Comparison of ENCODE assay signal across 31 cellular contexts in the genomic region with DNA sequence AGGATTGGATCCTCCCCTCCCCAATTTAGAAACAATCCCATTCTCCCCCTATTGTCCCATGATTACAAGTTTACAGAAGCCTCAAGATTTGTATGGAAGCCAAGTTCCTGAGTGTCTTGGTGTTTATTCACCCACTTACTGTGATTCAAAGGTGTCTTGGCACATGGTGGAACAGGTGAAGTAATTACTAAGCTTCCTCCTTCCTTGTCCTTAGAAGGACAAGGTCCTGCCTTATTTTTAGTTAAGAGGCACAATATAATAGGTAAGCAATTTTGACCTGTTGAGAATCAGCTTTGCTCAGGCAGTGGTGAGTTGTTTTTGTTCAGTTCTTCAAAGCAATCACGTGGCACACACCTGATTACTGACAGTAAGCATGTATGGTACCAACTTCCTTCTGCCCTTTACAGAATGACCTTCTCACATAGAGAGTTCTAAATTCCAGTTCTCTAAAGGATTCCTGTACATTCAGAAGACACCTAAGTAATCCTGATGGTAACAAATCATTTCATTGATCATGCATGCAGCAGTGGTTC.
DNase-seq lines count a peak whose midpoint lies in the region; ATAC-seq, FAIRE-seq and TF ChIP-seq lines count a peak whose summit lies in the region.
"Had no signal": no experiment of that assay in that cellular context is flagged by ENCODE, and none has a peak within 500 bp of the region (broad histone marks: within the 10 kb centered on the region; RNA-seq: fewer than 3 reads in every experiment).

No MANE protein-coding gene starts in this region.

- H3K9ac ChIP-seq in kidney (ENCODE audit: low read length in 2 of 2) = no peak overlapping the region
- H3K9ac ChIP-seq: BLaER1 had no signal

- WGBS in body of pancreas, 2 donors = 55 to 56% methylated on average over 1 of the region's 1 CpG
- WGBS in thyroid gland, 2 donors = 24 to 33% methylated on average over 1 of the region's 1 CpG

- peaks cover 9% of the 10 kb centered on the region for H3K4me1 ChIP-seq in body of pancreas
- H3K4me1 ChIP-seq in kidney (ENCODE audit: control insufficient read depth in 1 of 2, insufficient read depth in 1 of 2, low read depth in 1 of 2, low read length in 2 of 2) = peaks cover 2 to 7% of the 10 kb centered on the region in 2 donors
- H3K4me1 ChIP-seq in thyroid gland = peaks cover 0 to 2% of the 10 kb centered on the region in 2 donors
- no peaks in the 10 kb centered on the region for H3K4me1 ChIP-seq in SJCRH30
- H3K4me1 ChIP-seq: adrenal gland, BLaER1, gastroesophageal sphincter had no signal

- no peak overlapping the region for H3K4me3 ChIP-seq in body of pancreas
- H3K4me3 ChIP-seq in kidney (ENCODE audit: low read length in 2 of 2) = no peak overlapping the region
- no peak overlapping the region for H3K4me3 ChIP-seq in thyroid gland (replicated peaks in 1 of 3)
- H3K4me3 ChIP-seq in SJCRH30 = no peak overlapping the region
- H3K4me3 ChIP-seq: adrenal gland, BLaER1, dorsolateral prefrontal cortex, gastroesophageal sphincter, hepatocyte, right lobe of liver had no signal

- H3K27ac ChIP-seq in body of pancreas (peak overlapping the region in 2 of 4 donors; percentile 5 to 23), kidney (ENCODE audit: low read depth in 2 of 2, low read length in 2 of 2) (peak overlapping the region; percentile 60 to 86), thyroid gland (peak overlapping the region in 1 of 3 donors; percentile 40), SJCRH30 (no peak overlapping the region)
- H3K27ac ChIP-seq: adrenal gland, BLaER1, dorsolateral prefrontal cortex, gastroesophageal sphincter, hepatocyte, neutrophil, right lobe of liver had no signal

- ATAC-seq in body of pancreas = peak; percentile 91
- no peak for ATAC-seq in GM18505 (IDR thresholded peaks at IDR 0.05; ENCODE audit: unreplicated experiment)
- ATAC-seq: gastroesophageal sphincter, left lobe of liver, right lobe of liver had no signal

- TF ChIP-seq POLR2A in body of pancreas (IDR thresholded peaks at IDR 0.05) = no peak
- TF ChIP-seq POLR2A in thyroid gland (IDR thresholded peaks at IDR 0.05) = no peak
- no peak for TF ChIP-seq POLR2A in GM18505 (IDR thresholded peaks at IDR 0.05; ENCODE audit: borderline replicate concordance, extremely low read depth, insufficient read depth, insufficient read length)

- H3K27me3 ChIP-seq in body of pancreas = no peaks in the 10 kb centered on the region
- H3K27me3 ChIP-seq in thyroid gland = no peaks in the 10 kb centered on the region
- no peaks in the 10 kb centered on the region for H3K27me3 ChIP-seq in SJCRH30
- H3K27me3 ChIP-seq: adrenal gland, BLaER1, dorsolateral prefrontal cortex, gastroesophageal sphincter, hepatocyte, neutrophil, right lobe of liver had no signal

- intact Hi-C loops in body of pancreas (cut with DNase I) = no loop called here
- intact Hi-C loops in kidney (cut with DNase I) = no loop called here
- intact Hi-C loops in thyroid gland (cut with DNase I) = no loop called here

- TF ChIP-seq CTCF in body of pancreas (IDR thresholded peaks at IDR 0.05) (no peak), kidney (IDR thresholded peaks at IDR 0.05; ENCODE audit: borderline replicate concordance, extremely low read depth, insufficient read depth) (no peak), thyroid gland (IDR thresholded peaks at IDR 0.05) (no peak)

- H3K9me3 ChIP-seq in body of pancreas = no peaks in the 10 kb centered on the region
- no peaks in the 10 kb centered on the region for H3K9me3 ChIP-seq in kidney (ENCODE audit: control insufficient read depth in 1 of 2, low read length in 2 of 2)
- no peaks in the 10 kb centered on the region for H3K9me3 ChIP-seq in thyroid gland
- no peaks in the 10 kb centered on the region for H3K9me3 ChIP-seq in SJCRH30 (replicated peaks)
- H3K9me3 ChIP-seq: adrenal gland, BLaER1, gastroesophageal sphincter, neutrophil, right lobe of liver had no signal

- DNase-seq in NCI-H2029 (lab: John Stamatoyannopoulos, UW) = peak; percentile 76
- peak in 2 of 4 donors; percentile 9 to 43 for DNase-seq in body of pancreas
- no peak for DNase-seq in kidney
- peak; percentile 5 to 38 for DNase-seq in thyroid gland
- no peak for DNase-seq in stimulated activated CD8-positive, alpha-beta memory T cell treated with anti-CD3 and anti-CD28 coated beads, Interleukin-4, amount 100 ng/mL, for 48 hours
- DNase-seq in SJCRH30 = no peak
- DNase-seq: activated CD4-positive, alpha-beta memory T cell treated with anti-CD3 and anti-CD28 coated beads, Interleukin-2, amount 10 ng/mL, durations not matched to agents 7 days and 5 days; activated CD4-positive, CD25-positive, alpha-beta regulatory T cell treated with anti-CD3 and anti-CD28 coated beads, Interleukin-2, amount 50 U/mL, for 72 hours; activated CD8-positive, alpha-beta memory T cell treated with anti-CD3 and anti-CD28 coated beads, Interleukin-2, amount 50 U/mL, for 4 hours; activated naive CD4-positive, alpha-beta T cell treated with anti-CD3 and anti-CD28 coated beads, Interleukin-2, amount 10 ng/mL, durations not matched to agents 7 days and 5 days; adrenal gland; cerebellar nuclear complex; dorsolateral prefrontal cortex; immature natural killer cell; IMR-90; mesendoderm; NCI-H1694; NCI-H2171 treated with DMSO at 0.1 percent for 48 hours; NCI-H510A; OCI-M1; right lobe of liver; stimulated activated CD4-positive, alpha-beta T cell treated with anti-CD3 and anti-CD28 coated beads, Interleukin-12 subunit alpha, Interleukin-12 subunit beta, amount 100 ng/mL, for 4 hours; stimulated activated CD4-positive, alpha-beta T cell treated with anti-CD3 and anti-CD28 coated beads, Interleukin-2, amount 100 ng/mL, for 48 hours; T-helper 2 cell; trophoblast cell had no signal

- H3K36me3 ChIP-seq in body of pancreas (replicated peaks in 1 of 2; ENCODE audit: insufficient read depth in 1 of 2, low read depth in 2 of 2) (no peaks in the 10 kb centered on the region), kidney (ENCODE audit: control insufficient read depth in 1 of 2, insufficient read depth in 2 of 2, low read length in 2 of 2) (no peaks in the 10 kb centered on the region), thyroid gland (no peaks in the 10 kb centered on the region), SJCRH30 (no peaks in the 10 kb centered on the region)
- H3K36me3 ChIP-seq: adrenal gland, BLaER1, gastroesophageal sphincter, neutrophil, right lobe of liver had no signal

- peak; percentile 23 for FAIRE-seq in kidney (lab: Jason Lieb, UNC)

Comparison
In these comparisons a context has a peak if more than half of its experiments do, and no peak if none do; other contexts are left out.
1. DNase-seq: peak in NCI-H2029 (single experiment) and thyroid gland (2 of 2); none in kidney (single experiment), stimulated activated CD8-positive, alpha-beta memory T cell treated with anti-CD3 and anti-CD28 coated beads, Interleukin-4, amount 100 ng/mL, for 48 hours (single experiment) and SJCRH30 (0 of 2).